In the genomic region with DNA sequence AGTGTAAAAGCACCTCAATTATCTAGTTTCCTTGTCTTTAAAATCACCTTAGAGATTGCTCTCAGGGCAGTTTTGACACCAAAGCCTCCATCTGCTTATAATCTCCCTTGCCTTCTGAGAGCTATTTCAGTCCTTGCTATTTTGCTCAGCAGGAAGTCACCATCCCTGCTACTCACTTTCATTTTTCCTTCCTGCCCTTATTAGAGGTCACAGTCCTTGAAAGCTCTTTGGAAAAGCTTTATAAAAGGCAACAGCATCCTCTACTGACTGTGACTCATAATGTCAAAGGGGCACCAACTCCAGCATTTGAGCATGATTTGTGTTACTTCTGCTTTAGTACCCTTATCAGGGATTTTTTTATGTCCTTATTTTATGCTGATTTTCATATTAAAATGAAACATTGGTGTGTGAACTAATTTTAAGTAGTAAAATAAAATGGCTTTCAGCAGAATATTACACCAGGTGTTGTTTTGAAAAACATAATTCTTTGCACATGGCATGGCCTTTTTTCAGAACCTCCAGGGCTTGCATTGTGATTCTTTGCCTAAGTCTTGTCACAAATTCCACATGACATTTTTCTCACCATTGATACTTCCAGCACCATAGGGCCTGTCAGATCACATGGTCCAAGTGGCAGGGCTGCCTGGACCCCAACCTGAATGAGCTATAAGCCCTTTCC, we compare ENCODE assay signal across 8 cellular contexts.
DNase-seq lines count a peak whose midpoint lies in the region; ATAC-seq and TF ChIP-seq lines count a peak whose summit lies in the region.

No MANE protein-coding gene starts in this region.

- peak; percentile 55 for TF ChIP-seq CTCF in choroid plexus epithelial cell (conservative IDR thresholded peaks at IDR 0.05; ENCODE audit: low read depth, low read length)
- TF ChIP-seq CTCF in mesothelial cell of epicardium (IDR thresholded peaks at IDR 0.05; ENCODE audit: unreplicated experiment): no peak

- peaks cover 7% of the 10 kb centered on the region for H3K9me3 Mint-ChIP-seq in mesothelial cell of epicardium
- H3K9me3 Mint-ChIP-seq in naive thymus-derived CD8-positive, alpha-beta T cell: peaks cover 0 to 11% (median 7%) of the 10 kb centered on the region in 9 donors
- peaks cover 1% of the 10 kb centered on the region for H3K9me3 Mint-ChIP-seq in activated T-cell treated with anti-CD3 and anti-CD28 coated beads, Interleukin-2, amount 50 U/mL, for 24 hours

- peak; percentile 48 for ATAC-seq in GM19035 (IDR thresholded peaks at IDR 0.05; ENCODE audit: unreplicated experiment)
- peak; percentile 60 for ATAC-seq in HG03097 (IDR thresholded peaks at IDR 0.05; ENCODE audit: low FRiP score, unreplicated experiment)
- no peak for ATAC-seq in naive thymus-derived CD8-positive, alpha-beta T cell

- peaks cover 32% of the 10 kb centered on the region for H3K4me1 Mint-ChIP-seq in mesothelial cell of epicardium
- no peaks in the 10 kb centered on the region for H3K4me1 Mint-ChIP-seq in naive thymus-derived CD8-positive, alpha-beta T cell
- peaks cover 3% of the 10 kb centered on the region for H3K4me1 Mint-ChIP-seq in activated T-cell treated with anti-CD3 and anti-CD28 coated beads, Interleukin-2, amount 50 U/mL, for 24 hours (ENCODE audit: low read depth)

- DNase-seq in AG08396 (ENCODE audit: low spot score) (peak; percentile 54), NCI-H460 (ENCODE audit: extremely low read depth, low read depth) (peak; percentile 15), choroid plexus epithelial cell (ENCODE audit: low read depth) (peak; percentile 92), mesothelial cell of epicardium (ENCODE audit: low spot score in 2 of 2, unreplicated experiment in 2 of 2) (no peak)
- no peak for DNase-seq in naive thymus-derived CD8-positive, alpha-beta T cell
- no peak for DNase-seq in activated T-cell treated with anti-CD3 and anti-CD28 coated beads, Interleukin-2, amount 50 U/mL, for 24 hours

- no peak overlapping the region for H3K4me3 ChIP-seq in choroid plexus epithelial cell (ENCODE audit: low read depth, low read length)

- peak overlapping the region; percentile 27 for H3K27ac Mint-ChIP-seq in mesothelial cell of epicardium
- no peak overlapping the region for H3K27ac Mint-ChIP-seq in naive thymus-derived CD8-positive, alpha-beta T cell
- no peak overlapping the region for H3K27ac Mint-ChIP-seq in activated T-cell treated with anti-CD3 and anti-CD28 coated beads, Interleukin-2, amount 50 U/mL, for 24 hours

- no peaks in the 10 kb centered on the region for H3K27me3 Mint-ChIP-seq in mesothelial cell of epicardium (ENCODE audit: low read depth)
- peaks cover 0 to 14% (median 3%) of the 10 kb centered on the region in 5 donors for H3K27me3 Mint-ChIP-seq in naive thymus-derived CD8-positive, alpha-beta T cell
- H3K27me3 Mint-ChIP-seq in activated T-cell treated with anti-CD3 and anti-CD28 coated beads, Interleukin-2, amount 50 U/mL, for 24 hours: no peaks in the 10 kb centered on the region

- H3K4me3 Mint-ChIP-seq in mesothelial cell of epicardium: no peak overlapping the region
- H3K4me3 Mint-ChIP-seq in naive thymus-derived CD8-positive, alpha-beta T cell: no peak overlapping the region
- H3K4me3 Mint-ChIP-seq in activated T-cell treated with anti-CD3 and anti-CD28 coated beads, Interleukin-2, amount 50 U/mL, for 24 hours: no peak overlapping the region

- no peaks in the 10 kb centered on the region for H3K36me3 Mint-ChIP-seq in mesothelial cell of epicardium
- no peaks in the 10 kb centered on the region for H3K36me3 Mint-ChIP-seq in naive thymus-derived CD8-positive, alpha-beta T cell
- H3K36me3 Mint-ChIP-seq in activated T-cell treated with anti-CD3 and anti-CD28 coated beads, Interleukin-2, amount 50 U/mL, for 24 hours (ENCODE audit: low read depth): no peaks in the 10 kb centered on the region

- POLR2A ChIA-PET in naive thymus-derived CD8-positive, alpha-beta T cell (lab: Charles Lee): no interaction called here

Comparison
In these comparisons a context has a peak if more than half of its experiments do, and no peak if none do; other contexts are left out.
1. DNase-seq: peak in AG08396 (single experiment), NCI-H460 (single experiment) and choroid plexus epithelial cell (single experiment); none in mesothelial cell of epicardium (0 of 2), naive thymus-derived CD8-positive, alpha-beta T cell (0 of 10) and activated T-cell treated with anti-CD3 and anti-CD28 coated beads, Interleukin-2, amount 50 U/mL, for 24 hours (single experiment).
2. ATAC-seq: peak in GM19035 (single experiment) and HG03097 (single experiment); none in naive thymus-derived CD8-positive, alpha-beta T cell (0 of 2).